ENCODE assay signal across 8 cellular contexts in the genomic region with DNA sequence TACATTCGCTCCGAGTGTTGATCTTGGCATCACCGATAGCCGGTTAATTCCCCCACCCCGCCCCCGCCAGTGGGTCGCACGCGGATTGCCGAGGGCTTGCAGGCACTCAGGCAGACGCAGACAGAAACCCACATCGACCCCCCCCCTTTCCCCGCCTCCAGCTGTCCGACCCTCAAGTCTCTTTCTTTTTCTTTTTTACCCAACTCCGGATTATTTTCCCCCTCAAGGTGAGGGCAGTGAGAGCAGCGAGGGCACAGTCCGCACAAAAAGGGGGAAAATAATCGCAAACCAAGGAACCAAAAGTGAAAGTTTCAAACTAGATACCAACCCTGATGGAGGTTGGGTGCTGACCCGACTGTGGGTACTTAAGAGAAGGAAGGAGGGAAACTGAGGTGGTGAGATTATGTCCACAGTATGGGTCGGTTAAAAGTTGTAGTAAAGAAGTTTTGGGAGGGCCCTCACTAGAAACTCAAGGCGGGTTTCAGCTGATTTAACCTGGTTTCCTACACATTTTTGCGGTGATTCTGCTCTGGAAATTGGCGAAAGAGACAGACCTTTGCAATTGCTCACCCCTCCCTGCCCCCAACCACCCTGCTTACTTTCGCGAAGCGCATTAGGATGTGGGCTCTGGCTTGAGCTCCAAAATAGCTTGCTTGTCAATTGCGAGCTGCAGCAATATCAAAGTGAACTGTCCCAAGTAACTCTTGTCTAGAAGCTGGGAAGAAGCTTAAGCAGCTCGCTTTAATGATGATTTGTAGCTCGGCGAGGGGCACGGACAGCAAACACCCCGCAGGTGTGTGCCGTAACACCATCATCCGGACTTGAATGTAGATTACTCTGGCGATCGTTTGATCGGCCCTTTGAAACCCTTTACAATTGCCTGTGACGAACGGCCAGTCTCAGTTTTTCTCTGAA. TPM values are rescaled to one million over a fixed set of nuclear protein-coding genes. Genes with fewer than 3 reads are reported as not detected.
DNase-seq lines count a peak whose midpoint lies in the region; ATAC-seq and TF ChIP-seq lines count a peak whose summit lies in the region.

No MANE protein-coding gene starts in this region.

- H3K9me3 Mint-ChIP-seq in natural killer cell treated with Interleukin-12 subunit alpha and Interleukin-12 subunit beta and Interleukin-15 and Interleukin-18, amount 100 ng/mL, for 72 hours: peaks cover 7% of the 10 kb centered on the region

- H3K27me3 ChIP-seq in duodenal mucosa (ENCODE audit: control insufficient read depth in 1 of 2, insufficient read depth in 2 of 2, low read length in 2 of 2): peaks cover 77 to 83% of the 10 kb centered on the region in 2 donors

- H3K36me3 Mint-ChIP-seq in natural killer cell treated with Interleukin-12 subunit alpha and Interleukin-12 subunit beta and Interleukin-15 and Interleukin-18, amount 100 ng/mL, for 72 hours: peaks cover 34% of the 10 kb centered on the region

- H3K4me3 Mint-ChIP-seq in natural killer cell treated with Interleukin-12 subunit alpha and Interleukin-12 subunit beta and Interleukin-15 and Interleukin-18, amount 100 ng/mL, for 72 hours: peak overlapping the region; percentile 68

- H3K9ac ChIP-seq in duodenal mucosa (ENCODE audit: low read depth in 1 of 2, low read length in 2 of 2): no peak overlapping the region

- peaks cover 65 to 81% of the 10 kb centered on the region in 2 donors for H3K27me3 Mint-ChIP-seq in natural killer cell treated with Interleukin-12 subunit alpha and Interleukin-12 subunit beta and Interleukin-15 and Interleukin-18, amount 100 ng/mL, for 72 hours

- H3K9me3 ChIP-seq in duodenal mucosa (ENCODE audit: control insufficient read depth in 1 of 2, low read length in 2 of 2): no peaks in the 10 kb centered on the region

- no peak for TF ChIP-seq CTCF in AG10803 (conservative IDR thresholded peaks at IDR 0.05; ENCODE audit: low read length)

- peaks cover 5 to 6% of the 10 kb centered on the region in 2 donors for H3K4me1 ChIP-seq in duodenal mucosa (ENCODE audit: control insufficient read depth in 1 of 2, insufficient read depth in 2 of 2, low read length in 2 of 2)

- no peak overlapping the region for H3K27ac Mint-ChIP-seq in natural killer cell treated with Interleukin-12 subunit alpha and Interleukin-12 subunit beta and Interleukin-15 and Interleukin-18, amount 100 ng/mL, for 72 hours

- H3K27ac ChIP-seq in duodenal mucosa (ENCODE audit: low read depth, low read length): no peak overlapping the region

- DNase-seq in AG10803 (ENCODE audit: low read depth): no peak
- DNase-seq in NCI-H146 (lab: John Stamatoyannopoulos, UW): peak; percentile 98
- DNase-seq in natural killer cell treated with Interleukin-12 subunit alpha and Interleukin-12 subunit beta and Interleukin-15 and Interleukin-18, amount 100 ng/mL, for 72 hours (ENCODE audit: low spot score): no peak
- DNase-seq in NCI-H1105 (lab: John Stamatoyannopoulos, UW): no peak

- H3K4me3 ChIP-seq in AG10803 (ENCODE audit: low read length) (peak overlapping the region; percentile 34), duodenal mucosa (ENCODE audit: low read depth in 1 of 2, low read length in 2 of 2) (peak overlapping the region; percentile 62 to 71)

- ATAC-seq in natural killer cell treated with Interleukin-12 subunit alpha and Interleukin-12 subunit beta and Interleukin-15 and Interleukin-18, amount 100 ng/mL, for 72 hours: no peak
- ATAC-seq in HG02970 (IDR thresholded peaks at IDR 0.05; ENCODE audit: low FRiP score, unreplicated experiment) (no peak), HG03521 (IDR thresholded peaks at IDR 0.05; ENCODE audit: unreplicated experiment) (no peak), HG02798 (IDR thresholded peaks at IDR 0.05; ENCODE audit: poor library complexity, unreplicated experiment) (no peak)

- peaks cover 0 to 7% of the 10 kb centered on the region in 2 donors for H3K4me1 Mint-ChIP-seq in natural killer cell treated with Interleukin-12 subunit alpha and Interleukin-12 subunit beta and Interleukin-15 and Interleukin-18, amount 100 ng/mL, for 72 hours (ENCODE audit: low read depth in 2 of 2)

- H3K36me3 ChIP-seq in duodenal mucosa (ENCODE audit: control insufficient read depth in 1 of 2, insufficient read depth in 2 of 2, low read length in 2 of 2): no peaks in the 10 kb centered on the region

RNA-seq across cellular contexts. Expression of a gene that starts 15.7 kb away (rescaled TPM):
- not detected for total RNA-seq in natural killer cell treated with Interleukin-12 subunit alpha and Interleukin-12 subunit beta and Interleukin-15 and Interleukin-18, amount 100 ng/mL, for 72 hours
